ENCODE assay signal across 34 cellular contexts in the genomic region with DNA sequence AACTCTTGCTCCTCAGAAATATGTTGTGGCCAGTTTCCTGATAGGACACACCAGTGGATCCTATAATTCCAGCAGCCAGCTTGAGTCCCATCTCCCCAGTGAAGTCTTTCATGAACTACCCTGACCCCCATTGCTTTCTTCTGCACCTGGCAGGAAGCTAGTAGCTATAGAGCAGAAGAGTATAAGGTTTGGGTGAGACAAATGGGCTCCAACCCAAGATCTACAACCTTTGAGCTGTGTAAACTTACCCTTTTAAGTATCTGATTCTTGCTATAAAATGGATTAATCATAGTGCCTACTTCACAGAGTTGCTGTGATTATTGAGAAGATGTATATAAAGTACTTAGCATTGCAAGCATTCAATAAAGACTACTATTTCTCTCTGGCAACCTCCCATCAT.
"Had no signal": no experiment of that assay in that cellular context is flagged by ENCODE, and none has a peak within 500 bp of the region (broad histone marks: within the 10 kb centered on the region; RNA-seq: fewer than 3 reads in every experiment).

No MANE protein-coding gene starts in this region.

- H3K36me3 ChIP-seq: MG63 had no signal

- DNase-seq: Karpas-422, Kasumi-1, MG63, MM.1S, MV-4-11, NCI-H1048, NCI-H1092, NCI-H1092 treated with DMSO at 0.1 percent for 48 hours, NCI-H1105, NCI-H1105 treated with DMSO at 0.1 percent for 48 hours, NCI-H1417, NCI-H1417 treated with DMSO at 0.1 percent for 48 hours, NCI-H1436, NCI-H1436 treated with DMSO at 0.1 percent for 48 hours, NCI-H146, NCI-H1694, NCI-H1694 treated with DMSO at 0.1 percent for 48 hours, NCI-H187, NCI-H187 treated with DMSO at 0.1 percent for 48 hours, NCI-H1930, NCI-H2029, NCI-H2029 treated with DMSO at 0.1 percent for 48 hours, NCI-H2081, NCI-H2081 treated with DMSO at 0.1 percent for 48 hours, NCI-H2107, NCI-H2171, NCI-H2171 treated with DMSO at 0.1 percent for 48 hours, NCI-H2227 treated with DMSO at 0.1 percent for 48 hours, NCI-H226, NCI-H345, NCI-H446, NCI-H446 treated with DMSO at 0.1 percent for 48 hours, NCI-H510A had no signal

- H3K4me2 ChIP-seq: KMS-11 had no signal

- H3K4me3 ChIP-seq: MG63 had no signal

- H3K9ac ChIP-seq: KMS-11 had no signal

- H3K9me3 ChIP-seq: MG63 had no signal

- H3K27ac ChIP-seq: KMS-11 had no signal

- H3K27me3 ChIP-seq: MG63 had no signal
